In genomic region chr7:30771859-30772429, GRCh38 we compare ENCODE assay signal across 8 cellular contexts. TPM values are rescaled to one million over a fixed set of nuclear protein-coding genes. Genes with fewer than 3 reads are reported as not detected.
A peak's percentile ranks its signal among the peaks of the same experiment; 100 is the strongest.
DNase-seq lines count a peak whose midpoint lies in the region; ATAC-seq, FAIRE-seq and TF ChIP-seq lines count a peak whose summit lies in the region.

No MANE protein-coding gene starts in this region.

- H3K27ac Mint-ChIP-seq in activated naive CD8-positive, alpha-beta T cell treated with anti-CD3 and anti-CD28 coated beads, Interleukin-2, amount 10 ng/mL, durations not matched to agents 7 days and 5 days, result peak overlapping the region; percentile 85

- H3K4me3 Mint-ChIP-seq in activated naive CD8-positive, alpha-beta T cell treated with anti-CD3 and anti-CD28 coated beads, Interleukin-2, amount 10 ng/mL, durations not matched to agents 7 days and 5 days, result peak overlapping the region; percentile 90

- intact Hi-C loops in stomach (cut with DNase I; ENCODE audit: low total_unique reads), result no loop called here

- WGBS in stomach, 5 donors, result 1 to 5% (median 3%) methylated on average over 16 to 18 of the region's 18 CpGs

- POLR2A ChIA-PET in activated naive CD8-positive, alpha-beta T cell treated with anti-CD3 and anti-CD28 coated beads, Interleukin-2, amount 10 ng/mL, durations not matched to agents 7 days and 5 days (lab: Charles Lee), result interaction anchor here (0.9 kb wide), 1 partner anchor 459 kb away, joined by 3 read pairs; no protein-coding TSS in a partner anchor

- DNase-seq in stimulated activated CD4-positive, alpha-beta T cell treated with anti-CD3 and anti-CD28 coated beads, Interleukin-1b, Interleukin-23, amount 100 ng/mL, for 48 hours, result peak; percentile 23
- DNase-seq in stimulated activated CD4-positive, alpha-beta T cell treated with anti-CD3 and anti-CD28 coated beads, Interleukin-4, amount 100 ng/mL, for 1 hour, result no peak
- DNase-seq in activated naive CD8-positive, alpha-beta T cell treated with anti-CD3 and anti-CD28 coated beads, Interleukin-2, amount 10 ng/mL, durations not matched to agents 7 days and 5 days, result no peak
- DNase-seq in stomach, result no peak
- no peak for DNase-seq in RCC 7860 (ENCODE audit: low spot score)

- no peaks in the 10 kb centered on the region for H3K9me3 Mint-ChIP-seq in activated naive CD8-positive, alpha-beta T cell treated with anti-CD3 and anti-CD28 coated beads, Interleukin-2, amount 10 ng/mL, durations not matched to agents 7 days and 5 days

- H3K4me1 ChIP-seq in HUES48 (ENCODE audit: control insufficient read depth, insufficient read depth, low read length), result 0 out of 2 replicates have a peak, but pooled peaks cover 4% of the 10 kb centered on the region
- peaks cover 8 to 32% (median 17%) of the 10 kb centered on the region in 4 donors for H3K4me1 ChIP-seq in stomach

- H3K36me3 ChIP-seq in HUES48 (ENCODE audit: control insufficient read depth, insufficient read depth, low read length) (no peaks in the 10 kb centered on the region), stomach (no peaks in the 10 kb centered on the region)

- no peaks in the 10 kb centered on the region for H3K36me3 Mint-ChIP-seq in activated naive CD8-positive, alpha-beta T cell treated with anti-CD3 and anti-CD28 coated beads, Interleukin-2, amount 10 ng/mL, durations not matched to agents 7 days and 5 days

- H3K4me1 Mint-ChIP-seq in activated naive CD8-positive, alpha-beta T cell treated with anti-CD3 and anti-CD28 coated beads, Interleukin-2, amount 10 ng/mL, durations not matched to agents 7 days and 5 days, result peaks cover 4% of the 10 kb centered on the region

- ATAC-seq in activated naive CD8-positive, alpha-beta T cell treated with anti-CD3 and anti-CD28 coated beads, Interleukin-2, amount 10 ng/mL, durations not matched to agents 7 days and 5 days (ENCODE audit: low read depth), result peak; percentile 11
- ATAC-seq in GM19397 (IDR thresholded peaks at IDR 0.05; ENCODE audit: unreplicated experiment), result no peak

- H3K27ac ChIP-seq in HUES48 (ENCODE audit: low read depth, low read length), result peak overlapping the region; percentile 69
- H3K27ac ChIP-seq in stomach, result peak overlapping the region; percentile 28 to 89 (median 78)

- TF ChIP-seq CTCF in stomach (IDR thresholded peaks at IDR 0.05), result no peak

- H3K4me3 ChIP-seq in HUES48 (ENCODE audit: low read depth, low read length), result peak overlapping the region; percentile 94
- peak overlapping the region; percentile 84 for H3K4me3 ChIP-seq in iPS-18c (ENCODE audit: insufficient read depth, low read depth, low read length)
- H3K4me3 ChIP-seq in stomach, result peak overlapping the region; percentile 59 to 95 (median 78)

- H3K27me3 ChIP-seq in HUES48 (ENCODE audit: control insufficient read depth, insufficient read depth, low read length) (no peaks in the 10 kb centered on the region; the same call in 1 of the 2 replicates), stomach (no peaks in the 10 kb centered on the region)

- H3K9me3 ChIP-seq in HUES48 (ENCODE audit: control insufficient read depth, insufficient read depth, low read length) (no peaks in the 10 kb centered on the region), iPS-18c (ENCODE audit: control insufficient read depth, insufficient read depth, low read length) (peaks cover 2% of the 10 kb centered on the region), stomach (no peaks in the 10 kb centered on the region)

- peaks cover 4% of the 10 kb centered on the region for H3K27me3 Mint-ChIP-seq in activated naive CD8-positive, alpha-beta T cell treated with anti-CD3 and anti-CD28 coated beads, Interleukin-2, amount 10 ng/mL, durations not matched to agents 7 days and 5 days

- TF ChIP-seq POLR2A in stomach (IDR thresholded peaks at IDR 0.05), result no peak

- H3K9ac ChIP-seq in HUES48 (ENCODE audit: low read depth, low read length), result peak overlapping the region; percentile 36; the same call in 1 of the 2 replicates

- no peak for TF ChIP-seq EP300 in stomach (IDR thresholded peaks at IDR 0.05)

- no peak for FAIRE-seq in RCC 7860 (lab: Jason Lieb, UNC)

RNA-seq across cellular contexts. Expression of gene MINDY4, which starts 0.7 kb away (rescaled TPM):
- 1 to 10 TPM; 1.1 to 1.6 TPM for total RNA-seq in activated naive CD8-positive, alpha-beta T cell treated with anti-CD3 and anti-CD28 coated beads, Interleukin-2, amount 10 ng/mL, durations not matched to agents 7 days and 5 days
- total RNA-seq in stomach, result 10 to 100 TPM in 2 of 5 donors, 1 to 10 TPM in 2, not detected in 1; 6.4 to 22.8 (median 9.2) TPM
- polyA plus RNA-seq in stomach, result 1 to 10 TPM; 1.6 to 2.2 (median 1.7) TPM

RNA-seq across cellular contexts. Expression of gene INMT, which starts 20.0 kb away (rescaled TPM):
- total RNA-seq in activated naive CD8-positive, alpha-beta T cell treated with anti-CD3 and anti-CD28 coated beads, Interleukin-2, amount 10 ng/mL, durations not matched to agents 7 days and 5 days, result under 1 TPM; 0.30 to 0.37 TPM
- 10 to 100 TPM in 2 of 5 donors, 1 to 10 TPM in 3; 1.8 to 27.2 (median 8.4) TPM for total RNA-seq in stomach
- polyA plus RNA-seq in stomach, result 1 to 10 TPM; 3.2 to 7.2 (median 7.0) TPM
